9 cellular contexts compared by ENCODE assay signal in the genomic region with DNA sequence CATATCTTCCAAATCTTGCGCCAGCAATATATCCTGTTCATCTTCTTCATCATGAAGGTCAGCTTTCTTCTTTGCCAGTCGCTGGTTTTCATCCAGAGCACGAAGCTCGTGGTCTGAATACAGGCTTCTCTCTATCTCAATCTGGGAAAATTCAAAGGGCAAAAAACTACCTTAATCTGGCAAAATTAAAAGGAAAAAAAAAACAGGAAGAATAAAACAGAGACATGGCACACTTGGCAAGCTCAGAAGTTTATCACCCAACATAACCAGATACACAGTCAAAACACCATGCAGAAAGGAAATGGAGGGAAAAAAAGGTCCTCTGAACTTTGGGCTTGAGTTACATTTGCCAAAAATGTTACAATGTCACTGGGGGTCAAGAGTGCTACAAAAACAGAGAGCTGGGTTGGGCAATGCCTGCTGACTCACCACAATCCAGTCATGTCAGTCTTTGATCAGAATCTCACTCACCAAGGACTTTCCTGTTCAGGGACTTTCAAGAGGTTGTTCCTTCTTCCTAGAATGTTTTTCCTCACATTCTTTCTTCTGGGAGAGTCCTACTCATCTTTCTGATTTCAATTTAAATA. TPM values are rescaled to one million over a fixed set of nuclear protein-coding genes. Genes with fewer than 3 reads are reported as not detected.
DNase-seq lines count a peak whose midpoint lies in the region; ATAC-seq lines count a peak whose summit lies in the region.
"Had no signal": no experiment of that assay in that cellular context is flagged by ENCODE, and none has a peak within 500 bp of the region (broad histone marks: within the 10 kb centered on the region; RNA-seq: fewer than 3 reads in every experiment).

No MANE protein-coding gene starts in this region.

- H3K9me3 Mint-ChIP-seq in activated naive CD4-positive, alpha-beta T cell treated with anti-CD3 and anti-CD28 coated beads, Interleukin-2, amount 10 ng/mL, durations not matched to agents 7 days and 5 days, result no peaks in the 10 kb centered on the region
- no peaks in the 10 kb centered on the region for H3K9me3 Mint-ChIP-seq in stimulated activated naive CD8-positive, alpha-beta T cell treated with anti-CD3 and anti-CD28 coated beads, Interleukin-15, amount 100 ng/mL, for 72 hours

- CTCF ChIA-PET in activated naive CD4-positive, alpha-beta T cell treated with anti-CD3 and anti-CD28 coated beads, Interleukin-2, amount 10 ng/mL, durations not matched to agents 7 days and 5 days (lab: Charles Lee), result no interaction called here

- peak overlapping the region; percentile 82 for H3K4me3 Mint-ChIP-seq in activated naive CD4-positive, alpha-beta T cell treated with anti-CD3 and anti-CD28 coated beads, Interleukin-2, amount 10 ng/mL, durations not matched to agents 7 days and 5 days
- peak overlapping the region; percentile 47 for H3K4me3 Mint-ChIP-seq in T-helper 17 cell
- H3K4me3 Mint-ChIP-seq in stimulated activated naive CD8-positive, alpha-beta T cell treated with anti-CD3 and anti-CD28 coated beads, Interleukin-15, amount 100 ng/mL, for 72 hours, result peak overlapping the region; percentile 85 to 88

- no peaks in the 10 kb centered on the region for H3K9me3 ChIP-seq in T-helper 17 cell (ENCODE audit: control insufficient read depth, low read length, poor library complexity, severe bottlenecking)

- intact Hi-C loops in Right ventricle myocardium inferior (cut with DNase I), result no loop called here

- H3K27ac Mint-ChIP-seq in activated naive CD4-positive, alpha-beta T cell treated with anti-CD3 and anti-CD28 coated beads, Interleukin-2, amount 10 ng/mL, durations not matched to agents 7 days and 5 days, result peak overlapping the region; percentile 28
- H3K27ac Mint-ChIP-seq in T-helper 17 cell, result peak overlapping the region; percentile 94
- peak overlapping the region in 1 of 2 donors; percentile 100 for H3K27ac Mint-ChIP-seq in stimulated activated naive CD8-positive, alpha-beta T cell treated with anti-CD3 and anti-CD28 coated beads, Interleukin-15, amount 100 ng/mL, for 72 hours

- peaks cover 24% of the 10 kb centered on the region for H3K4me1 Mint-ChIP-seq in activated naive CD4-positive, alpha-beta T cell treated with anti-CD3 and anti-CD28 coated beads, Interleukin-2, amount 10 ng/mL, durations not matched to agents 7 days and 5 days
- peaks cover 21% of the 10 kb centered on the region for H3K4me1 Mint-ChIP-seq in T-helper 17 cell
- H3K4me1 Mint-ChIP-seq in stimulated activated naive CD8-positive, alpha-beta T cell treated with anti-CD3 and anti-CD28 coated beads, Interleukin-15, amount 100 ng/mL, for 72 hours, result peaks cover 17% of the 10 kb centered on the region

- no peaks in the 10 kb centered on the region for H3K27me3 Mint-ChIP-seq in activated naive CD4-positive, alpha-beta T cell treated with anti-CD3 and anti-CD28 coated beads, Interleukin-2, amount 10 ng/mL, durations not matched to agents 7 days and 5 days
- H3K27me3 Mint-ChIP-seq in T-helper 17 cell, result no peaks in the 10 kb centered on the region
- no peaks in the 10 kb centered on the region for H3K27me3 Mint-ChIP-seq in stimulated activated naive CD8-positive, alpha-beta T cell treated with anti-CD3 and anti-CD28 coated beads, Interleukin-15, amount 100 ng/mL, for 72 hours

- no peak for DNase-seq in activated naive CD4-positive, alpha-beta T cell treated with anti-CD3 and anti-CD28 coated beads, Interleukin-2, amount 10 ng/mL, durations not matched to agents 7 days and 5 days
- no peak for DNase-seq in activated naive CD4-positive, alpha-beta T cell treated with anti-CD3 and anti-CD28 coated beads, Interleukin-2, amount 50 U/mL, for 16 hours
- DNase-seq in T-helper 17 cell, result no peak
- DNase-seq in fibroblast of the conjunctiva (ENCODE audit: low read depth), result peak; percentile 13
- no peak for DNase-seq in stimulated activated naive CD8-positive, alpha-beta T cell treated with anti-CD3 and anti-CD28 coated beads, Interleukin-15, amount 100 ng/mL, for 72 hours
- DNase-seq in Right ventricle myocardium inferior (ENCODE audit: missing footprints), result no peak
- DNase-seq: GDM1 had no signal

- ATAC-seq in T-helper 17 cell (no peak), Right ventricle myocardium inferior (no peak), HG03097 (IDR thresholded peaks at IDR 0.05; ENCODE audit: low FRiP score, unreplicated experiment) (no peak), HG02571 (IDR thresholded peaks at IDR 0.05; ENCODE audit: unreplicated experiment) (no peak)
- no peak for ATAC-seq in stimulated activated naive CD8-positive, alpha-beta T cell treated with anti-CD3 and anti-CD28 coated beads, Interleukin-15, amount 100 ng/mL, for 72 hours

- peaks cover 19% of the 10 kb centered on the region for H3K36me3 Mint-ChIP-seq in activated naive CD4-positive, alpha-beta T cell treated with anti-CD3 and anti-CD28 coated beads, Interleukin-2, amount 10 ng/mL, durations not matched to agents 7 days and 5 days
- H3K36me3 Mint-ChIP-seq in T-helper 17 cell (ENCODE audit: low read depth), result peaks cover 5% of the 10 kb centered on the region

RNA-seq across cellular contexts. Expression of a gene that starts 1.5 kb away (rescaled TPM):
- 10 to 100 TPM; 11.7 to 12.5 TPM for total RNA-seq in T-helper 17 cell
- total RNA-seq in Right ventricle myocardium inferior, result 66.9 TPM

RNA-seq across cellular contexts. Expression of a gene that starts 1.8 kb away (rescaled TPM):
- total RNA-seq in T-helper 17 cell (10 to 100 TPM; 18.6 to 19.3 TPM), Right ventricle myocardium inferior (75.2 TPM)
